Comparison of ENCODE assay signal across 15 cellular contexts in genomic region chr12:26188132-26188531, GRCh38. TPM values are rescaled to one million over a fixed set of nuclear protein-coding genes. Genes with fewer than 3 reads are reported as not detected.
DNase-seq lines count a peak whose midpoint lies in the region; ATAC-seq, FAIRE-seq and TF ChIP-seq lines count a peak whose summit lies in the region.
"Had no signal": no experiment of that assay in that cellular context is flagged by ENCODE, and none has a peak within 500 bp of the region (broad histone marks: within the 10 kb centered on the region; RNA-seq: fewer than 3 reads in every experiment).

No MANE protein-coding gene starts in this region.

- no peaks in the 10 kb centered on the region for H3K4me1 Mint-ChIP-seq in activated naive CD4-positive, alpha-beta T cell treated with anti-CD3 and anti-CD28 coated beads for 36 hours (ENCODE audit: low read depth)
- H3K4me1 Mint-ChIP-seq in activated naive CD4-positive, alpha-beta T cell treated with anti-CD3 and anti-CD28 coated beads, Interleukin-2, amount 10 ng/mL, durations not matched to agents 7 days and 5 days = no peaks in the 10 kb centered on the region
- H3K4me1 Mint-ChIP-seq in effector memory CD8-positive, alpha-beta T cell (ENCODE audit: low read depth in 2 of 2) = no peaks in the 10 kb centered on the region

- no peaks in the 10 kb centered on the region for H4K20me1 ChIP-seq in fibroblast of lung (ENCODE audit: control insufficient read depth, extremely low read depth, insufficient read depth, low read length)

- H3K36me3 ChIP-seq in fibroblast of lung (ENCODE audit: control insufficient read depth, insufficient read depth, low read length) (no peaks in the 10 kb centered on the region), psoas muscle (ENCODE audit: insufficient read depth in 1 of 2, low read depth in 1 of 2) (no peaks in the 10 kb centered on the region), heart right ventricle (no peaks in the 10 kb centered on the region)
- H3K36me3 ChIP-seq: transverse colon had no signal

- peak; percentile 83 for ATAC-seq in stimulated activated naive CD8-positive, alpha-beta T cell treated with anti-CD3 and anti-CD28 coated beads, Interleukin-15, Interleukin-2, amounts not matched to agents 100 U/mL and 50 U/mL, for 24 hours
- ATAC-seq in psoas muscle (no peak), heart right ventricle (no peak)
- no peak for ATAC-seq in effector memory CD8-positive, alpha-beta T cell (replicated peaks)

- no peak overlapping the region for H3K4me3 Mint-ChIP-seq in activated naive CD4-positive, alpha-beta T cell treated with anti-CD3 and anti-CD28 coated beads for 36 hours
- no peak overlapping the region for H3K4me3 Mint-ChIP-seq in activated naive CD4-positive, alpha-beta T cell treated with anti-CD3 and anti-CD28 coated beads, Interleukin-2, amount 10 ng/mL, durations not matched to agents 7 days and 5 days
- H3K4me3 Mint-ChIP-seq in effector memory CD8-positive, alpha-beta T cell = no peak overlapping the region
- H3K4me3 Mint-ChIP-seq: activated T-helper 1 cell treated with anti-CD3 and anti-CD28 coated beads, Interleukin-12 subunit alpha, Interleukin-12 subunit beta, Interleukin-2, Interleukin-4 antibody, amounts not matched to agents 30 ng/mL and 10 ng/mL and 1 ng/mL, durations not matched to agents 14 hours and 24 hours and 36 hours; naive B cell had no signal

- no peaks in the 10 kb centered on the region for H3K36me3 Mint-ChIP-seq in activated naive CD4-positive, alpha-beta T cell treated with anti-CD3 and anti-CD28 coated beads for 36 hours (ENCODE audit: low read depth)
- H3K36me3 Mint-ChIP-seq in activated naive CD4-positive, alpha-beta T cell treated with anti-CD3 and anti-CD28 coated beads, Interleukin-2, amount 10 ng/mL, durations not matched to agents 7 days and 5 days = no peaks in the 10 kb centered on the region
- no peaks in the 10 kb centered on the region for H3K36me3 Mint-ChIP-seq in effector memory CD8-positive, alpha-beta T cell (ENCODE audit: insufficient read depth)
- H3K36me3 Mint-ChIP-seq: naive B cell had no signal

- H3K27me3 ChIP-seq in fibroblast of lung (ENCODE audit: control insufficient read depth, insufficient read depth, low read length) (no peaks in the 10 kb centered on the region), psoas muscle (ENCODE audit: insufficient read depth in 3 of 3, low read length in 2 of 3) (no peaks in the 10 kb centered on the region), heart right ventricle (peaks cover 0 to 7% (median under 1%) of the 10 kb centered on the region in 7 donors)
- H3K27me3 ChIP-seq: transverse colon had no signal

- no peaks in the 10 kb centered on the region for H3K9me3 Mint-ChIP-seq in activated naive CD4-positive, alpha-beta T cell treated with anti-CD3 and anti-CD28 coated beads for 36 hours
- no peaks in the 10 kb centered on the region for H3K9me3 Mint-ChIP-seq in activated naive CD4-positive, alpha-beta T cell treated with anti-CD3 and anti-CD28 coated beads, Interleukin-2, amount 10 ng/mL, durations not matched to agents 7 days and 5 days
- no peaks in the 10 kb centered on the region for H3K9me3 Mint-ChIP-seq in effector memory CD8-positive, alpha-beta T cell
- H3K9me3 Mint-ChIP-seq: activated T-helper 1 cell treated with anti-CD3 and anti-CD28 coated beads, Interleukin-12 subunit alpha, Interleukin-12 subunit beta, Interleukin-2, Interleukin-4 antibody, amounts not matched to agents 30 ng/mL and 10 ng/mL and 1 ng/mL, durations not matched to agents 14 hours and 24 hours and 36 hours; naive B cell had no signal

- H3K4me3 ChIP-seq in fibroblast of lung (replicated peaks in 1 of 4; ENCODE audit: control extremely low read depth in 1 of 4, insufficient read depth in 1 of 4, low read depth in 3 of 4, low read length in 4 of 4) (no peak overlapping the region), psoas muscle (no peak overlapping the region), heart right ventricle (no peak overlapping the region)
- H3K4me3 ChIP-seq: transverse colon had no signal

- peak; percentile 6 for DNase-seq in activated naive CD4-positive, alpha-beta T cell treated with anti-CD3 and anti-CD28 coated beads for 36 hours
- no peak for DNase-seq in activated naive CD4-positive, alpha-beta T cell treated with anti-CD3 and anti-CD28 coated beads, Interleukin-2, amount 10 ng/mL, durations not matched to agents 7 days and 5 days
- DNase-seq in RCC 7860 (ENCODE audit: low spot score) (peak; percentile 32), fibroblast of lung (ENCODE audit: low read depth in 2 of 2) (peak; percentile 49 to 90), psoas muscle (no peak), heart right ventricle (no peak)
- no peak for DNase-seq in stimulated activated naive CD8-positive, alpha-beta T cell treated with anti-CD3 and anti-CD28 coated beads, Interleukin-15, Interleukin-2, amounts not matched to agents 100 U/mL and 50 U/mL, for 24 hours
- DNase-seq in effector memory CD8-positive, alpha-beta T cell = no peak
- DNase-seq: activated CD4-positive, alpha-beta T cell treated with anti-CD3 and anti-CD28 coated beads for 1 hour; left colon; naive B cell; NCI-H2107; transverse colon had no signal

- TF ChIP-seq CTCF in fibroblast of lung (conservative IDR thresholded peaks at IDR 0.05 in 1 of 2, IDR thresholded peaks at IDR 0.05 in 1 of 2; ENCODE audit: low read depth in 1 of 2, low read length in 2 of 2) = no peak
- TF ChIP-seq CTCF in psoas muscle (IDR thresholded peaks at IDR 0.05) = no peak
- no peak for TF ChIP-seq CTCF in heart right ventricle (IDR thresholded peaks at IDR 0.05)

- H3K9ac ChIP-seq in fibroblast of lung (ENCODE audit: insufficient read depth, low read length) = no peak overlapping the region

- no peak overlapping the region for H3K27ac Mint-ChIP-seq in activated naive CD4-positive, alpha-beta T cell treated with anti-CD3 and anti-CD28 coated beads for 36 hours
- H3K27ac Mint-ChIP-seq in activated naive CD4-positive, alpha-beta T cell treated with anti-CD3 and anti-CD28 coated beads, Interleukin-2, amount 10 ng/mL, durations not matched to agents 7 days and 5 days = no peak overlapping the region
- no peak overlapping the region for H3K27ac Mint-ChIP-seq in effector memory CD8-positive, alpha-beta T cell
- H3K27ac Mint-ChIP-seq: activated T-helper 1 cell treated with anti-CD3 and anti-CD28 coated beads, Interleukin-12 subunit alpha, Interleukin-12 subunit beta, Interleukin-2, Interleukin-4 antibody, amounts not matched to agents 30 ng/mL and 10 ng/mL and 1 ng/mL, durations not matched to agents 14 hours and 24 hours and 36 hours had no signal

- no peak for FAIRE-seq in RCC 7860 (lab: Jason Lieb, UNC)
- FAIRE-seq: GM18507 had no signal

- 28 to 39% (median 32%) methylated on average over 1 of the region's 1 CpG for WGBS in psoas muscle, 3 donors
- 32 to 45% methylated on average over 1 of the region's 1 CpG for WGBS in heart right ventricle, 2 donors

- no peaks in the 10 kb centered on the region for H3K79me2 ChIP-seq in fibroblast of lung (ENCODE audit: control insufficient read depth, insufficient read depth, low read length)

- no peak overlapping the region for H2AFZ ChIP-seq in fibroblast of lung (ENCODE audit: low read length)

- H3K4me1 ChIP-seq in fibroblast of lung (ENCODE audit: control insufficient read depth, extremely low read depth, insufficient read depth, low read length) = peaks cover 5% of the 10 kb centered on the region
- H3K4me1 ChIP-seq in psoas muscle = peaks cover 18% of the 10 kb centered on the region
- peaks cover 0 to 3% (median 0%) of the 10 kb centered on the region in 9 donors for H3K4me1 ChIP-seq in heart right ventricle

- CTCF ChIA-PET in activated naive CD4-positive, alpha-beta T cell treated with anti-CD3 and anti-CD28 coated beads for 36 hours (lab: Charles Lee) = interaction anchor here (0.7 kb wide), 1 partner anchor 93 kb away, joined by 3 read pairs; no protein-coding TSS in a partner anchor
- CTCF ChIA-PET in activated naive CD4-positive, alpha-beta T cell treated with anti-CD3 and anti-CD28 coated beads, Interleukin-2, amount 10 ng/mL, durations not matched to agents 7 days and 5 days (lab: Charles Lee) = no interaction called here

- H3K4me2 ChIP-seq in fibroblast of lung (ENCODE audit: extremely low read depth, insufficient read depth, low read length) = no peak overlapping the region

- H3K27ac ChIP-seq in fibroblast of lung (ENCODE audit: insufficient read depth, low read length) (no peak overlapping the region), psoas muscle (no peak overlapping the region), heart right ventricle (no peak overlapping the region)
- H3K27ac ChIP-seq: transverse colon had no signal

- H3K9me3 ChIP-seq in fibroblast of lung (ENCODE audit: control insufficient read depth, insufficient read depth, low read depth, low read length) = no peaks in the 10 kb centered on the region
- no peaks in the 10 kb centered on the region for H3K9me3 ChIP-seq in psoas muscle
- H3K9me3 ChIP-seq in heart right ventricle = no peaks in the 10 kb centered on the region
- H3K9me3 ChIP-seq: transverse colon had no signal

- peaks cover 26% of the 10 kb centered on the region for H3K27me3 Mint-ChIP-seq in activated naive CD4-positive, alpha-beta T cell treated with anti-CD3 and anti-CD28 coated beads for 36 hours (ENCODE audit: low read depth)
- peaks cover 37% of the 10 kb centered on the region for H3K27me3 Mint-ChIP-seq in activated naive CD4-positive, alpha-beta T cell treated with anti-CD3 and anti-CD28 coated beads, Interleukin-2, amount 10 ng/mL, durations not matched to agents 7 days and 5 days
- peaks cover 32 to 36% of the 10 kb centered on the region in 2 donors for H3K27me3 Mint-ChIP-seq in effector memory CD8-positive, alpha-beta T cell

- intact Hi-C loops in activated naive CD4-positive, alpha-beta T cell treated with anti-CD3 and anti-CD28 coated beads for 36 hours (cut with micrococcal nuclease) = no loop called here
- intact Hi-C loops in psoas muscle (cut with DNase I) = no loop called here
- intact Hi-C loops in heart right ventricle (cut with DNase I) = no loop called here

RNA-seq across cellular contexts. Expression of gene SSPN, which starts 7.2 kb away (rescaled TPM):
- not detected for total RNA-seq in activated naive CD4-positive, alpha-beta T cell treated with anti-CD3 and anti-CD28 coated beads for 36 hours
- total RNA-seq in fibroblast of lung (9.8 and 18.5 TPM in 2 replicates), psoas muscle (10 to 100 TPM; 45.4 to 88.7 (median 73.5) TPM), heart right ventricle (100 to 1,000 TPM in 4 of 10 donors, 10 to 100 TPM in 6; 34.0 to 115 (median 95.5) TPM)
- polyA plus RNA-seq in fibroblast of lung (7.5 and 18.3 TPM in 2 replicates), psoas muscle (10 to 100 TPM in 2 of 3 donors, 1 to 10 TPM in 1; 8.3 to 24.4 (median 15.2) TPM), heart right ventricle (10 to 100 TPM in 1 of 2 donors, 1 to 10 TPM in 1; 5.9 to 13.0 TPM)
- 5.8 and 16.2 TPM in 2 replicates for polyA plus RNA-seq in fibroblast of lung (2012)
- polyA minus RNA-seq in fibroblast of lung (ENCODE audit: low replicate concordance) = 26.3 and 44.0 TPM in 2 replicates
- total RNA-seq: activated T-helper 1 cell treated with anti-CD3 and anti-CD28 coated beads, Interleukin-12 subunit alpha, Interleukin-12 subunit beta, Interleukin-2, Interleukin-4 antibody, amounts not matched to agents 30 ng/mL and 10 ng/mL and 1 ng/mL, durations not matched to agents 14 hours and 24 hours and 36 hours had no signal

Comparison
In these comparisons a context has a peak if more than half of its experiments do, and no peak if none do; other contexts are left out.
1. DNase-seq: peak in activated naive CD4-positive, alpha-beta T cell treated with anti-CD3 and anti-CD28 coated beads for 36 hours (single experiment), RCC 7860 (single experiment) and fibroblast of lung (2 of 2); none in activated naive CD4-positive, alpha-beta T cell treated with anti-CD3 and anti-CD28 coated beads, Interleukin-2, amount 10 ng/mL, durations not matched to agents 7 days and 5 days (single experiment), stimulated activated naive CD8-positive, alpha-beta T cell treated with anti-CD3 and anti-CD28 coated beads, Interleukin-15, Interleukin-2, amounts not matched to agents 100 U/mL and 50 U/mL, for 24 hours (single experiment), psoas muscle (0 of 2), effector memory CD8-positive, alpha-beta T cell (0 of 3) and heart right ventricle (0 of 2).
2. RNA of gene SSPN, which starts 7.2 kb away (total RNA-seq): 34.0 to 115 TPM in heart right ventricle, 45.4 to 88.7 TPM in psoas muscle and 9.8 to 18.5 TPM in fibroblast of lung; not detected in activated naive CD4-positive, alpha-beta T cell treated with anti-CD3 and anti-CD28 coated beads for 36 hours; every median in the first group is over 10 times any median in the second.